ENCODE assay signal across 10 cellular contexts in the genomic region with DNA sequence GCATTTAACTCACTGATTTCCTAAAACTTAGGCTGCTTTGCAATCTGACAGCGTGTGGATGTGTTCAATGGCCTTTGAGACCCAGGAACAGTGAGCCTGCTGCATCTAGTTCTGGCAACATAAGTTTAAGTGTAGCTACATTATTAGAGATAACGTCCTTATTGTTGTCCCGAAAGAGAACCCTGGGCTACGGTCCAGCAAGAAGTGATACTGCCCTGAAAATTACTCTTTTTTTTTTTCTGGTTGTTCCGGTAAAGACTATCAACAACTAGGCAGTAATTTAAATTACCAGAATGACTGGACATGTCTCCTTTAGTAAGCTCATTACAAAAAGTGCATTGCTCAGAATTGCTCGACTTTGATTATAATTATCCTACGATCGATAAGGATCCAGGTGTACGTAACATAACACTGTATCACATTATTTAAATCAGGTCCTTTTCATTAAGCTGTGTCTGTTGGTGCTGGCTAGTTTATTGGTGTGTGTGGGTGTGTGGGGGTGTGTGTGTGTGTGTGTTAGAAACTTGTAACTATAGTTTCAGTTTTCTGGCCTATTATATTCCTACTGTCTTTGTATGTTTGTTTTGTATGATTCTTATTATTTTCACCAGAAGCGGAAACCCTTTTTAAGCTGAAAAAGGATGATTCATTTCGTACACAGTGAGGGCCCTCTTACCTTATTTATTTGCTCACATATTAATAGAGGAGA. TPM values are rescaled to one million over a fixed set of nuclear protein-coding genes. Genes with fewer than 3 reads are reported as not detected.
DNase-seq lines count a peak whose midpoint lies in the region; ATAC-seq and TF ChIP-seq lines count a peak whose summit lies in the region.
"Had no signal": no experiment of that assay in that cellular context is flagged by ENCODE, and none has a peak within 500 bp of the region (broad histone marks: within the 10 kb centered on the region; RNA-seq: fewer than 3 reads in every experiment).

No MANE protein-coding gene starts in this region.

- H3K36me3 Mint-ChIP-seq in activated T-cell treated with anti-CD3 and anti-CD28 coated beads, Interleukin-2, amount 50 U/mL, for 24 hours (ENCODE audit: low read depth): peaks cover 32% of the 10 kb centered on the region
- peaks cover 13% of the 10 kb centered on the region for H3K36me3 Mint-ChIP-seq in activated T-helper 1 cell treated with anti-CD3 and anti-CD28 coated beads, Interleukin-12 subunit alpha, Interleukin-12 subunit beta, Interleukin-2, Interleukin-4 antibody, amounts not matched to agents 30 ng/mL and 10 ng/mL and 1 ng/mL, durations not matched to agents 14 hours and 24 hours and 36 hours (ENCODE audit: low read depth)

- H3K36me3 ChIP-seq in lower lobe of right lung: no peaks in the 10 kb centered on the region
- no peaks in the 10 kb centered on the region for H3K36me3 ChIP-seq in thyroid gland
- H3K36me3 ChIP-seq: BLaER1 had no signal

- H3K4me3 ChIP-seq in lower lobe of right lung: peak overlapping the region; percentile 58
- peak overlapping the region in 1 of 3 donors; percentile 9 for H3K4me3 ChIP-seq in thyroid gland (replicated peaks in 1 of 3)
- H3K4me3 ChIP-seq: BLaER1 had no signal

- H3K9me3 Mint-ChIP-seq in activated T-cell treated with anti-CD3 and anti-CD28 coated beads, Interleukin-2, amount 50 U/mL, for 24 hours: no peaks in the 10 kb centered on the region
- no peaks in the 10 kb centered on the region for H3K9me3 Mint-ChIP-seq in activated T-helper 1 cell treated with anti-CD3 and anti-CD28 coated beads, Interleukin-12 subunit alpha, Interleukin-12 subunit beta, Interleukin-2, Interleukin-4 antibody, amounts not matched to agents 30 ng/mL and 10 ng/mL and 1 ng/mL, durations not matched to agents 14 hours and 24 hours and 36 hours

- no peak for TF ChIP-seq CTCF in lower lobe of right lung (IDR thresholded peaks at IDR 0.05)
- no peak for TF ChIP-seq CTCF in thyroid gland (IDR thresholded peaks at IDR 0.05)

- no peaks in the 10 kb centered on the region for H3K9me3 ChIP-seq in lower lobe of right lung
- no peaks in the 10 kb centered on the region for H3K9me3 ChIP-seq in thyroid gland
- H3K9me3 ChIP-seq: BLaER1 had no signal

- H3K4me3 Mint-ChIP-seq in activated T-cell treated with anti-CD3 and anti-CD28 coated beads, Interleukin-2, amount 50 U/mL, for 24 hours: peak overlapping the region; percentile 85
- peak overlapping the region; percentile 99 for H3K4me3 Mint-ChIP-seq in activated T-helper 1 cell treated with anti-CD3 and anti-CD28 coated beads, Interleukin-12 subunit alpha, Interleukin-12 subunit beta, Interleukin-2, Interleukin-4 antibody, amounts not matched to agents 30 ng/mL and 10 ng/mL and 1 ng/mL, durations not matched to agents 14 hours and 24 hours and 36 hours

- H3K27me3 ChIP-seq in lower lobe of right lung (ENCODE audit: low read depth): peaks cover 29% of the 10 kb centered on the region
- H3K27me3 ChIP-seq in thyroid gland: no peaks in the 10 kb centered on the region

- H3K27me3 Mint-ChIP-seq in activated T-cell treated with anti-CD3 and anti-CD28 coated beads, Interleukin-2, amount 50 U/mL, for 24 hours: peaks cover 42% of the 10 kb centered on the region
- H3K27me3 Mint-ChIP-seq in activated T-helper 1 cell treated with anti-CD3 and anti-CD28 coated beads, Interleukin-12 subunit alpha, Interleukin-12 subunit beta, Interleukin-2, Interleukin-4 antibody, amounts not matched to agents 30 ng/mL and 10 ng/mL and 1 ng/mL, durations not matched to agents 14 hours and 24 hours and 36 hours (ENCODE audit: insufficient read depth): peaks cover 6% of the 10 kb centered on the region

- H3K27ac Mint-ChIP-seq in activated T-cell treated with anti-CD3 and anti-CD28 coated beads, Interleukin-2, amount 50 U/mL, for 24 hours: peak overlapping the region; percentile 94
- H3K27ac Mint-ChIP-seq in activated T-helper 1 cell treated with anti-CD3 and anti-CD28 coated beads, Interleukin-12 subunit alpha, Interleukin-12 subunit beta, Interleukin-2, Interleukin-4 antibody, amounts not matched to agents 30 ng/mL and 10 ng/mL and 1 ng/mL, durations not matched to agents 14 hours and 24 hours and 36 hours: peak overlapping the region; percentile 99

- H3K4me1 ChIP-seq in lower lobe of right lung (no peaks in the 10 kb centered on the region), thyroid gland (peaks cover 0 to 4% of the 10 kb centered on the region in 2 donors)
- H3K4me1 ChIP-seq: BLaER1 had no signal

- ATAC-seq in lower lobe of right lung: no peak

- no peak for TF ChIP-seq POLR2A in thyroid gland (IDR thresholded peaks at IDR 0.05)

- WGBS in thyroid gland, 2 donors: 62 to 67% methylated on average over 11 of the region's 11 CpGs

- intact Hi-C loops in activated T-helper 1 cell treated with anti-CD3 and anti-CD28 coated beads, Interleukin-12 subunit alpha, Interleukin-12 subunit beta, Interleukin-2, Interleukin-4 antibody, amounts not matched to agents 30 ng/mL and 10 ng/mL and 1 ng/mL, durations not matched to agents 14 hours and 24 hours and 36 hours (cut with micrococcal nuclease): loop anchor here (1.0 to 10.0 kb wide), 6 partner anchors 47 to 940 kb away; no protein-coding TSS in a partner anchor
- intact Hi-C loops in lower lobe of right lung (cut with DNase I) (no loop called here), thyroid gland (cut with DNase I) (no loop called here), head of caudate nucleus (cut with DNase I) (no loop called here)

- H3K27ac ChIP-seq in lower lobe of right lung (no peak overlapping the region), thyroid gland (peak overlapping the region; percentile 31 to 41 (median 35))
- H3K27ac ChIP-seq: BLaER1, HL-60 had no signal

- DNase-seq in activated T-cell treated with anti-CD3 and anti-CD28 coated beads, Interleukin-2, amount 50 U/mL, for 24 hours: no peak
- no peak for DNase-seq in activated T-cell treated with anti-CD3 and anti-CD28 coated beads, Interleukin-2, amount 50 U/mL, for 48 hours
- DNase-seq in activated T-helper 1 cell treated with anti-CD3 and anti-CD28 coated beads, Interleukin-12 subunit alpha, Interleukin-12 subunit beta, Interleukin-2, Interleukin-4 antibody, amounts not matched to agents 30 ng/mL and 10 ng/mL and 1 ng/mL, durations not matched to agents 14 hours and 24 hours and 36 hours (ENCODE audit: low spot score): no peak
- DNase-seq in lower lobe of right lung: no peak
- DNase-seq in thyroid gland: no peak
- DNase-seq in head of caudate nucleus: no peak
- DNase-seq in NCI-H526 treated with DMSO at 0.1 percent for 48 hours (lab: John Stamatoyannopoulos, UW): no peak
- DNase-seq in NCI-H1436 (lab: John Stamatoyannopoulos, UW): no peak

- H3K4me1 Mint-ChIP-seq in activated T-cell treated with anti-CD3 and anti-CD28 coated beads, Interleukin-2, amount 50 U/mL, for 24 hours (ENCODE audit: low read depth): peaks cover 66% of the 10 kb centered on the region
- peaks cover 69% of the 10 kb centered on the region for H3K4me1 Mint-ChIP-seq in activated T-helper 1 cell treated with anti-CD3 and anti-CD28 coated beads, Interleukin-12 subunit alpha, Interleukin-12 subunit beta, Interleukin-2, Interleukin-4 antibody, amounts not matched to agents 30 ng/mL and 10 ng/mL and 1 ng/mL, durations not matched to agents 14 hours and 24 hours and 36 hours (ENCODE audit: low read depth)

RNA-seq across cellular contexts. Expression of gene TSHZ2, which starts 3.0 kb away (rescaled TPM):
- total RNA-seq in activated T-helper 1 cell treated with anti-CD3 and anti-CD28 coated beads, Interleukin-12 subunit alpha, Interleukin-12 subunit beta, Interleukin-2, Interleukin-4 antibody, amounts not matched to agents 30 ng/mL and 10 ng/mL and 1 ng/mL, durations not matched to agents 14 hours and 24 hours and 36 hours: 26.0 and 27.5 TPM in 2 replicates
- 12.6 TPM for total RNA-seq in lower lobe of right lung
- total RNA-seq in thyroid gland: 10 to 100 TPM; 11.0 to 27.9 (median 14.0) TPM
